Comparison of ENCODE assay signal across 9 cellular contexts in genomic region chr2:167264380-167264779, GRCh38. TPM values are rescaled to one million over a fixed set of nuclear protein-coding genes. Genes with fewer than 3 reads are reported as not detected.
DNase-seq lines count a peak whose midpoint lies in the region; ATAC-seq, FAIRE-seq and TF ChIP-seq lines count a peak whose summit lies in the region.
"Had no signal": no experiment of that assay in that cellular context is flagged by ENCODE, and none has a peak within 500 bp of the region (broad histone marks: within the 10 kb centered on the region; RNA-seq: fewer than 3 reads in every experiment).

No MANE protein-coding gene starts in this region.

- no peaks in the 10 kb centered on the region for H3K9me3 ChIP-seq in keratinocyte (ENCODE audit: control insufficient read depth, low read depth, low read length)

- no peaks in the 10 kb centered on the region for H3K36me3 ChIP-seq in keratinocyte (ENCODE audit: control insufficient read depth in 2 of 2, extremely low read depth in 1 of 2, insufficient read depth in 2 of 2, low read length in 2 of 2)

- ATAC-seq in GM21367 (IDR thresholded peaks at IDR 0.05; ENCODE audit: unreplicated experiment) (no peak), GM19328 (IDR thresholded peaks at IDR 0.05; ENCODE audit: unreplicated experiment) (no peak)

- H3K79me2 ChIP-seq in keratinocyte (ENCODE audit: control insufficient read depth, insufficient read depth, low read length): no peaks in the 10 kb centered on the region

- dilution Hi-C loops in keratinocyte (cut with MboI; ENCODE audit: extremely low pct_ligation_motif_present, low sequenced_read_pairs): no loop called here

- DNase-seq in Ammon's horn (ENCODE audit: low spot score) (peak; percentile 66), HT-29 (ENCODE audit: low spot score) (peak; percentile 59), UCSD-AML1 (lab: John Stamatoyannopoulos, UW; ENCODE audit: unreplicated experiment) (peak; percentile 4), keratinocyte (ENCODE audit: low read depth, low spot score) (no peak), cortex of kidney (lab: John Stamatoyannopoulos, UW) (no peak), NCI-H2196 treated with DMSO at 0.1 percent for 48 hours (lab: John Stamatoyannopoulos, UW; ENCODE audit: unreplicated experiment) (no peak)
- DNase-seq: activated effector memory CD4-positive, alpha-beta T cell treated with anti-CD3 and anti-CD28 coated beads, Interleukin-2, amount 50 U/mL, for 16 hours had no signal

- H2AFZ ChIP-seq in keratinocyte (ENCODE audit: control insufficient read depth, low read length): no peak overlapping the region

- no peak overlapping the region for H3K4me2 ChIP-seq in keratinocyte (ENCODE audit: control insufficient read depth, extremely low read depth, insufficient read depth, low read depth, low read length)

- no peaks in the 10 kb centered on the region for H3K4me1 ChIP-seq in keratinocyte (ENCODE audit: control insufficient read depth, extremely low read depth, insufficient read depth, low read length)

- H3K27me3 ChIP-seq in keratinocyte (ENCODE audit: control insufficient read depth, extremely low read depth, insufficient read depth, low read length): no peaks in the 10 kb centered on the region

- H3K9me1 ChIP-seq in keratinocyte (ENCODE audit: control insufficient read depth, extremely low read depth, insufficient read depth, low read length): no peaks in the 10 kb centered on the region

- no peaks in the 10 kb centered on the region for H4K20me1 ChIP-seq in keratinocyte (ENCODE audit: control insufficient read depth, extremely low read depth, insufficient read depth, low read length)

- H3K4me3 ChIP-seq in keratinocyte (ENCODE audit: control insufficient read depth in 2 of 3, extremely low read depth in 1 of 3, insufficient read depth in 2 of 3, low read depth in 1 of 3, low read length in 3 of 3): no peak overlapping the region

- FAIRE-seq in keratinocyte (lab: Jason Lieb, UNC): no peak

- H3K27ac ChIP-seq in keratinocyte (ENCODE audit: control insufficient read depth, insufficient read depth, low read length): no peak overlapping the region

- H3K9ac ChIP-seq in keratinocyte (ENCODE audit: control insufficient read depth, extremely low read depth, insufficient read depth, low read length): no peak overlapping the region

- TF ChIP-seq CTCF in keratinocyte (optimal IDR thresholded peaks at IDR 0.05 in 1 of 3, IDR thresholded peaks at IDR 0.05 in 1 of 3, conservative IDR thresholded peaks at IDR 0.05 in 1 of 3; ENCODE audit: extremely low read depth in 1 of 3, insufficient read depth in 2 of 3, low read length in 3 of 3): peak; percentile 18 to 62 (median 53)

RNA-seq across cellular contexts. Expression of gene B3GALT1, which starts 28.4 kb away (rescaled TPM):
- not detected in 2 replicates for total RNA-seq in HT-29 (2014; rRNA removed; shearing (Covaris generic))
- 0.01 TPM in 1 of 3 replicates, not detected in the others for polyA plus RNA-seq in keratinocyte
- polyA plus RNA-seq in keratinocyte (2011; ENCODE audit: low read depth): not detected
- polyA plus RNA-seq in keratinocyte (2011; cell fraction: cytosol; rRNA removed): 0.02 TPM in 1 of 2 replicates, not detected in the other
- polyA plus RNA-seq in keratinocyte (2011; cell fraction: nucleus; rRNA removed): not detected in 2 replicates
- polyA plus RNA-seq in keratinocyte (2012; ENCODE audit: low replicate concordance): not detected in 2 replicates
- not detected in 3 replicates for polyA minus RNA-seq in keratinocyte
- not detected for polyA minus RNA-seq in keratinocyte (2011; cell fraction: cytosol; rRNA and poly(A)+ RNA removed)
- polyA minus RNA-seq in keratinocyte (2011; cell fraction: nucleus; rRNA and poly(A)+ RNA removed): not detected in 2 replicates

Comparison
In these comparisons a context has a peak if more than half of its experiments do, and no peak if none do; other contexts are left out.
1. DNase-seq: peak in Ammon's horn (single experiment), HT-29 (single experiment) and UCSD-AML1 (single experiment); none in keratinocyte (single experiment), cortex of kidney (single experiment) and NCI-H2196 treated with DMSO at 0.1 percent for 48 hours (single experiment).